ENCODE assay signal across 8 cellular contexts in genomic region chr7:29289156-29290021, GRCh38.
A peak's percentile ranks its signal among the peaks of the same experiment; 100 is the strongest.
DNase-seq lines count a peak whose midpoint lies in the region; ATAC-seq lines count a peak whose summit lies in the region.

No MANE protein-coding gene starts in this region.

- H3K9me3 Mint-ChIP-seq in dendritic cell treated with granulocyte-macrophage colony-stimulating factor and Interleukin-4, amounts not matched to agents 40 ng/mL and 50 ng/mL, for 4 days, result no peaks in the 10 kb centered on the region

- H3K27ac Mint-ChIP-seq in dendritic cell treated with granulocyte-macrophage colony-stimulating factor and Interleukin-4, amounts not matched to agents 40 ng/mL and 50 ng/mL, for 4 days, result peak overlapping the region; percentile 91

- peak overlapping the region; percentile 56 for H3K4me3 Mint-ChIP-seq in dendritic cell treated with granulocyte-macrophage colony-stimulating factor and Interleukin-4, amounts not matched to agents 40 ng/mL and 50 ng/mL, for 4 days

- peaks cover 47% of the 10 kb centered on the region for H3K36me3 Mint-ChIP-seq in dendritic cell treated with granulocyte-macrophage colony-stimulating factor and Interleukin-4, amounts not matched to agents 40 ng/mL and 50 ng/mL, for 4 days (ENCODE audit: low read depth)

- H3K27me3 Mint-ChIP-seq in dendritic cell treated with granulocyte-macrophage colony-stimulating factor and Interleukin-4, amounts not matched to agents 40 ng/mL and 50 ng/mL, for 4 days, result no peaks in the 10 kb centered on the region

- ATAC-seq in GM18502 (IDR thresholded peaks at IDR 0.05; ENCODE audit: poor library complexity, unreplicated experiment), result peak; percentile 72
- peak; percentile 68 for ATAC-seq in HG02588 (IDR thresholded peaks at IDR 0.05; ENCODE audit: unreplicated experiment)

- peak; percentile 20 to 38 for DNase-seq in NCI-H1930 (lab: John Stamatoyannopoulos, UW)
- DNase-seq in superior temporal gyrus (ENCODE audit: extremely low spot score), result peak; percentile 64
- DNase-seq in iPS-NIHi11 (ENCODE audit: low spot score), result no peak
- DNase-seq in NCI-H2196 treated with DMSO at 0.1 percent for 48 hours (lab: John Stamatoyannopoulos, UW; ENCODE audit: unreplicated experiment), result no peak
- no peak for DNase-seq in GM03348 (ENCODE audit: low spot score)

- H3K4me1 Mint-ChIP-seq in dendritic cell treated with granulocyte-macrophage colony-stimulating factor and Interleukin-4, amounts not matched to agents 40 ng/mL and 50 ng/mL, for 4 days (ENCODE audit: low read depth), result peaks cover 62% of the 10 kb centered on the region

- intact Hi-C loops in dendritic cell treated with granulocyte-macrophage colony-stimulating factor and Interleukin-4, amounts not matched to agents 40 ng/mL and 50 ng/mL, for 4 days (cut with micrococcal nuclease), result loop anchor here (5.0 kb wide), 3 partner anchors 38 to 97 kb away; partner anchors contain the start of gene CHN2

Comparison
In these comparisons a context has a peak if more than half of its experiments do, and no peak if none do; other contexts are left out.
1. DNase-seq: peak in NCI-H1930 (2 of 2) and superior temporal gyrus (single experiment); none in iPS-NIHi11 (single experiment), NCI-H2196 treated with DMSO at 0.1 percent for 48 hours (single experiment) and GM03348 (single experiment).